In the genomic region with DNA sequence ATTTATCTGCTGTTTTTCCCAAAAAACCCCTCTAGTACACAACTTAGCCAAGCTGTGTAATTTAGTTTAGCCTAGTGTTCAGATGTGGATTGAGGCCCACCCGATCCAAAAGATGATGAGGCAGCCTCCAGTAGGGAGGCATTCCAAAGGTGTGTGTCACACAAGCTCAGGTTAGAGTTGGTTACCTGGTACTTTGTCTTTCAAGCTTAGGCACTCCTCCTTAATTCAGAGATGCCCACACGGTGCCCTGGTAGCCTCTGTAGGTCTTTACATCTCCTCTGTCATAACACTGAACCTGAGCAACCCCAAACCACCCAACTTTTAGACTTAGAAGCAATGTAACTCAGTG, we compare ENCODE assay signal across 1 cellular context.
A peak's percentile ranks its signal among the peaks of the same experiment; 100 is the strongest.
TF ChIP-seq lines count a peak whose summit lies in the region.

No MANE protein-coding gene starts in this region.

TF ChIP-seq in H1, 55 proteins besides CTCF, POLR2A, EP300 and RAD21:
- TF ChIP-seq GABPA (IDR thresholded peaks at IDR 0.05; ENCODE audit: borderline replicate concordance, insufficient read depth, low read length), result no peak
- TF ChIP-seq JUND (IDR thresholded peaks at IDR 0.05; ENCODE audit: low read length), result peak; percentile 64; the same call in 1 of the 2 replicates
